In the genomic region with DNA sequence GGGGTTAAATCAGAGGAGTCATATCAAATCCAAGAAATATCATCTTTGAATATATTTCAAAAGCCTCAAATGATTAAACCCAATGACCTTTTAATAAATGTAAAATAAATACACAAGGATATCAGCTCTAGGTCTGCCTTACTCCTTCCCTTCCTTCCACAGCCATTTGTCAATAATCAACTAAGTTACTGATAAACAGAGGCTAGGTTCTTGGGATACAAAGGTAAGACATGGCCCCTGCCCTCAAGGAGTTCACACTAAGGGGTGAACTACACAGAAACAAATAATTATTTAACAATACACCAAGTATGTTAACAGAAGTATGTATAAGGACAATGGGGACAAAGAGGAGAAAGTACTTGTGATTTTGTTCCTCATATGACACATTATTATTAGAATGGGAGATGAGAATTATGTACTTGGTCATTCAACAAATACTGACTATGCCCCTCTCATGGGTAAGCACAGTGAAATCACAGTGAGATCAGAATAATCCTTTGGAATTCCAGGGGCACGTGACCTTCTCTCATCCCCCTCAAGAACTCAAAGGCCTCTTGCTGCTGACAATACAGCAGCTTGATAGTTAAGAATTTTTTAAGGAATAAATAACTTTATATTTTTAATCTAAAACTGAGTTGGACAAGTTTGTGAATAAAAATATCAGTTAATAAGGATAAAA, we compare ENCODE assay signal across 20 cellular contexts.
"Had no signal": no experiment of that assay in that cellular context is flagged by ENCODE, and none has a peak within 500 bp of the region (broad histone marks: within the 10 kb centered on the region; RNA-seq: fewer than 3 reads in every experiment).

No MANE protein-coding gene starts in this region.

- H3K9me3 Mint-ChIP-seq: activated CD4-positive, alpha-beta T cell treated with anti-CD3 and anti-CD28 coated beads, Interleukin-2, amount 10 ng/mL, durations not matched to agents 24 days and 14 days; activated T-cell treated with anti-CD3 and anti-CD28 coated beads, Interleukin-2, amount 50 U/mL, for 24 hours; activated T-helper 2 cell treated with anti-CD3 and anti-CD28 coated beads, Interferon-gamma antibody, Interleukin-2, Interleukin-4, amounts not matched to agents 10 μg/mL and 5 μg/mL and 100 μg/mL, durations not matched to agents 14 hours and 24 hours and 36 hours; brain; effector memory CD8-positive, alpha-beta T cell; nephron progenitor cell; stimulated activated effector memory CD8-positive, alpha-beta T cell treated with anti-CD3 and anti-CD28 coated beads, Interleukin-12 subunit alpha, Interleukin-12 subunit beta, amount 100 ng/mL, for 72 hours; T-cell had no signal

- H3K27ac Mint-ChIP-seq: activated CD4-positive, alpha-beta T cell treated with anti-CD3 and anti-CD28 coated beads, Interleukin-2, amount 10 ng/mL, durations not matched to agents 24 days and 14 days; activated CD8-positive, alpha-beta T cell treated with anti-CD3 and anti-CD28 coated beads, Interleukin-2, amount 10 ng/mL, durations not matched to agents 7 days and 5 days; activated T-cell treated with anti-CD3 and anti-CD28 coated beads, Interleukin-2, amount 50 U/mL, for 24 hours; activated T-helper 2 cell treated with anti-CD3 and anti-CD28 coated beads, Interferon-gamma antibody, Interleukin-2, Interleukin-4, amounts not matched to agents 10 μg/mL and 5 μg/mL and 100 μg/mL, durations not matched to agents 14 hours and 24 hours and 36 hours; effector memory CD8-positive, alpha-beta T cell; nephron progenitor cell; progenitor cell of endocrine pancreas; stimulated activated effector memory CD8-positive, alpha-beta T cell treated with anti-CD3 and anti-CD28 coated beads, Interleukin-12 subunit alpha, Interleukin-12 subunit beta, amount 100 ng/mL, for 72 hours; T-cell had no signal

- H3K36me3 ChIP-seq: upper lobe of right lung had no signal

- H3K36me3 Mint-ChIP-seq: brain had no signal

- H3K4me3 Mint-ChIP-seq: activated CD4-positive, alpha-beta T cell treated with anti-CD3 and anti-CD28 coated beads, Interleukin-2, amount 10 ng/mL, durations not matched to agents 24 days and 14 days; activated CD8-positive, alpha-beta T cell treated with anti-CD3 and anti-CD28 coated beads, Interleukin-2, amount 10 ng/mL, durations not matched to agents 7 days and 5 days; activated T-cell treated with anti-CD3 and anti-CD28 coated beads, Interleukin-2, amount 50 U/mL, for 24 hours; brain; effector memory CD8-positive, alpha-beta T cell; nephron progenitor cell; stimulated activated effector memory CD8-positive, alpha-beta T cell treated with anti-CD3 and anti-CD28 coated beads, Interleukin-12 subunit alpha, Interleukin-12 subunit beta, amount 100 ng/mL, for 72 hours; T-cell had no signal

- ATAC-seq: activated CD8-positive, alpha-beta T cell treated with anti-CD3 and anti-CD28 coated beads, Interleukin-2, amount 10 ng/mL, durations not matched to agents 7 days and 5 days; effector memory CD8-positive, alpha-beta T cell; right cardiac atrium; stimulated activated effector memory CD8-positive, alpha-beta T cell treated with anti-CD3 and anti-CD28 coated beads, Interleukin-12 subunit alpha, Interleukin-12 subunit beta, amount 100 ng/mL, for 72 hours; T-cell; upper lobe of right lung had no signal

- DNase-seq: activated CD4-positive, alpha-beta T cell treated with anti-CD3 and anti-CD28 coated beads, Interleukin-2, amount 10 ng/mL, durations not matched to agents 24 days and 14 days; activated CD8-positive, alpha-beta T cell treated with anti-CD3 and anti-CD28 coated beads, Interleukin-2, amount 10 ng/mL, durations not matched to agents 7 days and 5 days; activated naive CD4-positive, alpha-beta T cell treated with Interleukin-2 at 50 U/mL for 16 hours; activated T-cell treated with anti-CD3 and anti-CD28 coated beads, Interleukin-2, amount 50 U/mL, for 24 hours; anterior cingulate cortex; caudate nucleus; effector memory CD8-positive, alpha-beta T cell; midbrain; nephron progenitor cell; right cardiac atrium; stimulated activated CD4-positive, alpha-beta T cell treated with anti-CD3 and anti-CD28 coated beads, Interleukin-4, amount 100 ng/mL, for 24 hours; T-cell; T-helper 9 cell; testis; upper lobe of right lung had no signal

- H3K27me3 Mint-ChIP-seq: activated CD4-positive, alpha-beta T cell treated with anti-CD3 and anti-CD28 coated beads, Interleukin-2, amount 10 ng/mL, durations not matched to agents 24 days and 14 days; activated T-cell treated with anti-CD3 and anti-CD28 coated beads, Interleukin-2, amount 50 U/mL, for 24 hours; brain; effector memory CD8-positive, alpha-beta T cell; progenitor cell of endocrine pancreas; T-cell had no signal

- H3K4me1 Mint-ChIP-seq: activated CD4-positive, alpha-beta T cell treated with anti-CD3 and anti-CD28 coated beads, Interleukin-2, amount 10 ng/mL, durations not matched to agents 24 days and 14 days; stimulated activated effector memory CD8-positive, alpha-beta T cell treated with anti-CD3 and anti-CD28 coated beads, Interleukin-12 subunit alpha, Interleukin-12 subunit beta, amount 100 ng/mL, for 72 hours; T-cell had no signal

- H3K27ac ChIP-seq: testis, upper lobe of right lung had no signal

- H3K4me3 ChIP-seq: lung, testis, upper lobe of right lung had no signal

- H3K27me3 ChIP-seq: testis, upper lobe of right lung had no signal

- H3K9me3 ChIP-seq: testis, upper lobe of right lung had no signal

- H3K4me1 ChIP-seq: testis, upper lobe of right lung had no signal
